ENCODE assay signal across 10 cellular contexts in genomic region chr11:26087095-26087935, GRCh38.
DNase-seq lines count a peak whose midpoint lies in the region; ATAC-seq and TF ChIP-seq lines count a peak whose summit lies in the region.
"Had no signal": no experiment of that assay in that cellular context is flagged by ENCODE, and none has a peak within 500 bp of the region (broad histone marks: within the 10 kb centered on the region; RNA-seq: fewer than 3 reads in every experiment).

No MANE protein-coding gene starts in this region.

- H3K9me3 ChIP-seq in mesenchymal stem cell (ENCODE audit: control insufficient read depth, low read length) (no peaks in the 10 kb centered on the region), breast epithelium (no peaks in the 10 kb centered on the region)

- WGBS in mesenchymal stem cell = 100% methylated on average over 2 of the region's 4 CpGs

- no peaks in the 10 kb centered on the region for H3K79me1 ChIP-seq in mesenchymal stem cell (replicated peaks; ENCODE audit: low read length, poor library complexity, severe bottlenecking)

- H4K8ac ChIP-seq in mesenchymal stem cell (ENCODE audit: low read length) = no peak overlapping the region

- H3K4me2 ChIP-seq in mesenchymal stem cell (ENCODE audit: low read length, poor library complexity, severe bottlenecking) = no peak overlapping the region

- H2BK12ac ChIP-seq in mesenchymal stem cell (ENCODE audit: low read length in 2 of 2) = peak overlapping the region in 1 of 2 experiments; percentile 42

- no peaks in the 10 kb centered on the region for H3K4me1 ChIP-seq in mesenchymal stem cell (ENCODE audit: control insufficient read depth, insufficient read depth, low read depth, low read length)
- H3K4me1 ChIP-seq in breast epithelium = no peaks in the 10 kb centered on the region

- DNase-seq in mesenchymal stem cell (no peak), amniotic stem cell (lab: John Stamatoyannopoulos, UW) (no peak), breast epithelium (ENCODE audit: low spot score in 2 of 2) (no peak), pons (ENCODE audit: low spot score) (no peak)
- DNase-seq: NCI-H1436 treated with DMSO at 0.1 percent for 48 hours, Right ventricle myocardium superior had no signal

- H2BK120ac ChIP-seq in mesenchymal stem cell (ENCODE audit: low read depth, low read length) = no peak overlapping the region

- intact Hi-C loops in breast epithelium (cut with DNase I; ENCODE audit: low total_unique reads) = no loop called here

- no peak overlapping the region for H4K91ac ChIP-seq in mesenchymal stem cell (ENCODE audit: low read length)

- no peak overlapping the region for H3K9ac ChIP-seq in mesenchymal stem cell (ENCODE audit: low read length)

- H3K36me3 ChIP-seq in mesenchymal stem cell (ENCODE audit: control insufficient read depth in 1 of 2, insufficient read depth in 2 of 2, low read depth in 1 of 2, low read length in 2 of 2) (no peaks in the 10 kb centered on the region), breast epithelium (no peaks in the 10 kb centered on the region)

- H2BK15ac ChIP-seq in mesenchymal stem cell (ENCODE audit: low read depth, poor library complexity, severe bottlenecking) = no peak overlapping the region

- ATAC-seq in GM19023 (IDR thresholded peaks at IDR 0.05; ENCODE audit: unreplicated experiment) (peak; percentile 96), GM21786 (IDR thresholded peaks at IDR 0.05; ENCODE audit: unreplicated experiment) (peak; percentile 96), HG03354 (IDR thresholded peaks at IDR 0.05; ENCODE audit: poor library complexity, severe bottlenecking, unreplicated experiment) (peak; percentile 95)

- peak overlapping the region; percentile 15 for H2AK5ac ChIP-seq in mesenchymal stem cell (ENCODE audit: low read length, severe bottlenecking)

- H3K18ac ChIP-seq in mesenchymal stem cell (ENCODE audit: low read depth in 1 of 2, low read length in 2 of 2) = no peak overlapping the region

- no peak for TF ChIP-seq CTCF in breast epithelium (IDR thresholded peaks at IDR 0.05)

- TF ChIP-seq POLR2A in breast epithelium (IDR thresholded peaks at IDR 0.05) = no peak

- peak overlapping the region; percentile 61 for H3K27ac ChIP-seq in mesenchymal stem cell (ENCODE audit: low read length, poor library complexity, severe bottlenecking)
- H3K27ac ChIP-seq in breast epithelium = no peak overlapping the region
- H3K27ac ChIP-seq: foreskin keratinocyte had no signal

- H2AFZ ChIP-seq in mesenchymal stem cell (ENCODE audit: low read depth, low read length) = no peak overlapping the region

- no peak overlapping the region for H3K14ac ChIP-seq in mesenchymal stem cell (ENCODE audit: low read length in 2 of 2)

- no peak overlapping the region for H3K23ac ChIP-seq in mesenchymal stem cell (ENCODE audit: low read length in 2 of 2)

- no peaks in the 10 kb centered on the region for H3K27me3 ChIP-seq in mesenchymal stem cell (ENCODE audit: control insufficient read depth in 1 of 2, insufficient read depth in 1 of 2, low read length in 2 of 2)
- no peaks in the 10 kb centered on the region for H3K27me3 ChIP-seq in breast epithelium
- H3K27me3 ChIP-seq: foreskin keratinocyte had no signal

- H3K4ac ChIP-seq in mesenchymal stem cell (ENCODE audit: low read depth in 1 of 2, low read length in 2 of 2) = no peak overlapping the region

- H3K4me3 ChIP-seq in mesenchymal stem cell (ENCODE audit: insufficient read depth in 1 of 2, low read depth in 1 of 2, low read length in 2 of 2) (no peak overlapping the region), breast epithelium (no peak overlapping the region)

- H2BK5ac ChIP-seq in mesenchymal stem cell (ENCODE audit: low read depth, low read length, poor library complexity, severe bottlenecking) = no peak overlapping the region
